Comparison of ENCODE assay signal across 9 cellular contexts in the genomic region with DNA sequence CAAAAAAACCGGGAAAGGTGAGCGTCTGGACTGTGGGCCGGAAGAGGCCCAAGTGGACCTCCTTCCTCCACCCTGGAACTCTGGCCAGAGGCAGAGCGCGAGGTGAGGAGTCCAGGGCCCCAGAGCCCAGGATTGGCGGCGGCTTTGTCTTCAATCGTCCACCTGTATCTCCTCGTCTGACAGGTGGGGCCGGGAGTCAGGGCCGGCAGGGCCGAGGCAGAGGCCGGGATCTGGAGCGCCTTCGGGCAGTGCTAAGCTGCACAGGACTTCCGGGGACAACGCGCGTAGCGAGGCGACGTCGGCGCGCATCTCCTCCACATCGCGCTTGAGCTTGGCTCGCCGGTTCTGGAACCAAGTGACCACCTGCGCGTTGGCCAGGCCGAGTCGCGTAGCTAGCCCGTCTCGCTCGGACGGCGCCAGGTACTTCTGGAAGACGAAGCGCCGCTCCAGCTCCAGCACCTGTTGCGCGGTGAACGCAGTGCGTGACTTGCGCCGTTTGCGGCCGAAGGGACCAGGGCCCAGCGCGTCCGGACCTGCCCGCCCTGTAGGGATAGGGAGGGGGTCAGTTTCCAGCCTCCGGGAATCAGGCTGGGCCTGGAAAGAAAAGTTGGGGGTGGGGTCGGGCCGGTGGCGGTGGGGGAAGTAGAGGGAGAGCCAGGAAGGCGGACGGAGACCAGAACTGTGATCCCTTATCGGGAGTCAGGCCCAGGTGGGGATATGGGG. TPM values are rescaled to one million over a fixed set of nuclear protein-coding genes. Genes with fewer than 3 reads are reported as not detected.
DNase-seq lines count a peak whose midpoint lies in the region; ATAC-seq and TF ChIP-seq lines count a peak whose summit lies in the region.
"Had no signal": no experiment of that assay in that cellular context is flagged by ENCODE, and none has a peak within 500 bp of the region (broad histone marks: within the 10 kb centered on the region; RNA-seq: fewer than 3 reads in every experiment).

No MANE protein-coding gene starts in this region.

- peak overlapping the region; percentile 85 for H3K4me3 Mint-ChIP-seq in CD8-positive, alpha-beta T cell
- peak overlapping the region; percentile 69 for H3K4me3 Mint-ChIP-seq in dendritic cell treated with granulocyte-macrophage colony-stimulating factor and Interleukin-4, amounts not matched to agents 40 ng/mL and 50 ng/mL, for 4 days

- POLR2A ChIA-PET in CD8-positive, alpha-beta T cell (lab: Charles Lee) = interaction anchor here (0.6 to 1.4 kb wide), 3 partner anchors 13 to 16 kb away, joined by 3 read pairs; a partner anchor contains a TSS

- H3K79me2 ChIP-seq in Karpas-422 (ENCODE audit: low read length) = peaks cover 11% of the 10 kb centered on the region

- H3K9me3 Mint-ChIP-seq in CD8-positive, alpha-beta T cell = no peaks in the 10 kb centered on the region
- H3K9me3 Mint-ChIP-seq in dendritic cell treated with granulocyte-macrophage colony-stimulating factor and Interleukin-4, amounts not matched to agents 40 ng/mL and 50 ng/mL, for 4 days = no peaks in the 10 kb centered on the region

- CTCF ChIA-PET in CD8-positive, alpha-beta T cell (lab: Charles Lee) = interaction anchor here (1.4 kb wide), 1 partner anchor 43 kb away, joined by 4 read pairs; a partner anchor contains a TSS

- no peaks in the 10 kb centered on the region for H3K9me2 ChIP-seq in Karpas-422 (replicated peaks; ENCODE audit: insufficient read depth, low read length)

- H3K4me1 ChIP-seq in CD8-positive, alpha-beta T cell (ENCODE audit: insufficient read depth, low read length) = peaks cover 37% of the 10 kb centered on the region
- H3K4me1 ChIP-seq in HUES6 (ENCODE audit: control insufficient read depth, insufficient read depth, low read length) (peaks cover 40% of the 10 kb centered on the region), Karpas-422 (ENCODE audit: low read length) (peaks cover 19% of the 10 kb centered on the region)

- ATAC-seq in CD8-positive, alpha-beta T cell = no peak
- no peak for ATAC-seq in HG02885 (IDR thresholded peaks at IDR 0.05; ENCODE audit: poor library complexity, unreplicated experiment)

- H3K36me3 Mint-ChIP-seq in CD8-positive, alpha-beta T cell = peaks cover 15% of the 10 kb centered on the region
- peaks cover 19% of the 10 kb centered on the region for H3K36me3 Mint-ChIP-seq in dendritic cell treated with granulocyte-macrophage colony-stimulating factor and Interleukin-4, amounts not matched to agents 40 ng/mL and 50 ng/mL, for 4 days (ENCODE audit: low read depth)

- peak overlapping the region; percentile 59 for H3K4me3 ChIP-seq in CD8-positive, alpha-beta T cell (ENCODE audit: low read depth, low read length)
- H3K4me3 ChIP-seq in HUES6 (ENCODE audit: low read depth, low read length) = peak overlapping the region; percentile 59
- no peak overlapping the region for H3K4me3 ChIP-seq in Karpas-422 (ENCODE audit: low read length)

- peaks cover 29% of the 10 kb centered on the region for H3K4me1 Mint-ChIP-seq in CD8-positive, alpha-beta T cell (ENCODE audit: low read depth)
- peaks cover 46% of the 10 kb centered on the region for H3K4me1 Mint-ChIP-seq in dendritic cell treated with granulocyte-macrophage colony-stimulating factor and Interleukin-4, amounts not matched to agents 40 ng/mL and 50 ng/mL, for 4 days (ENCODE audit: low read depth)

- in situ Hi-C loops in GM13977 (cut with MboI; ENCODE audit: low pct_unique_long_range_greater_than_20kb, low sequenced_read_pairs, unreplicated experiment) = loop anchor here (25.0 kb wide), 1 partner anchor 89 kb away; no protein-coding TSS in a partner anchor

- H3K27ac ChIP-seq in CD8-positive, alpha-beta T cell (ENCODE audit: low read depth, low read length) = no peak overlapping the region
- H3K27ac ChIP-seq in HUES6 (ENCODE audit: low read depth, low read length) (no peak overlapping the region), Karpas-422 (ENCODE audit: low read length) (no peak overlapping the region)
- H3K27ac ChIP-seq: epithelial cell of prostate had no signal

- peak overlapping the region; percentile 55 for H3K9ac ChIP-seq in HUES6 (ENCODE audit: low read length)
- no peak overlapping the region for H3K9ac ChIP-seq in Karpas-422 (ENCODE audit: low read length)

- no peaks in the 10 kb centered on the region for H3K9me3 ChIP-seq in CD8-positive, alpha-beta T cell (ENCODE audit: low read length)
- H3K9me3 ChIP-seq in HUES6 (ENCODE audit: control insufficient read depth, insufficient read depth, low read depth, low read length) (no peaks in the 10 kb centered on the region), Karpas-422 (ENCODE audit: low read length) (no peaks in the 10 kb centered on the region)

- no peak overlapping the region for H2AFZ ChIP-seq in Karpas-422 (ENCODE audit: low read length)

- peaks cover 36% of the 10 kb centered on the region for H3K27me3 ChIP-seq in CD8-positive, alpha-beta T cell (ENCODE audit: insufficient read depth, low read length)
- peaks cover 80% of the 10 kb centered on the region for H3K27me3 ChIP-seq in HUES6 (ENCODE audit: control insufficient read depth, insufficient read depth, low read length)
- H3K27me3 ChIP-seq in Karpas-422 (ENCODE audit: low read length) = no peaks in the 10 kb centered on the region

- no peak for TF ChIP-seq CTCF in CD8-positive, alpha-beta T cell (IDR thresholded peaks at IDR 0.05)
- TF ChIP-seq CTCF in GM13977 (IDR thresholded peaks at IDR 0.05; ENCODE audit: extremely low read depth, insufficient read depth, missing control alignments) = no peak

- no peak overlapping the region for H3K27ac Mint-ChIP-seq in CD8-positive, alpha-beta T cell
- peak overlapping the region; percentile 45 for H3K27ac Mint-ChIP-seq in dendritic cell treated with granulocyte-macrophage colony-stimulating factor and Interleukin-4, amounts not matched to agents 40 ng/mL and 50 ng/mL, for 4 days

- peaks cover 42% of the 10 kb centered on the region for H3K27me3 Mint-ChIP-seq in CD8-positive, alpha-beta T cell (ENCODE audit: low read depth)
- H3K27me3 Mint-ChIP-seq in dendritic cell treated with granulocyte-macrophage colony-stimulating factor and Interleukin-4, amounts not matched to agents 40 ng/mL and 50 ng/mL, for 4 days = peaks cover 67% of the 10 kb centered on the region

- DNase-seq in CD8-positive, alpha-beta T cell = peak in 1 of 7 experiments; percentile 26
- DNase-seq in mucosa of gallbladder (ENCODE audit: low spot score) = peak; percentile 30
- DNase-seq in GM13977 (ENCODE audit: low spot score) = no peak
- no peak for DNase-seq in 8988T
- DNase-seq in Karpas-422 = no peak

- peaks cover 3% of the 10 kb centered on the region for H3K36me3 ChIP-seq in CD8-positive, alpha-beta T cell (ENCODE audit: insufficient read depth, low read length)
- H3K36me3 ChIP-seq in HUES6 (ENCODE audit: control insufficient read depth, insufficient read depth, low read length) (peaks cover 16% of the 10 kb centered on the region), Karpas-422 (ENCODE audit: insufficient read depth, low read length) (peaks cover 11% of the 10 kb centered on the region; the same call in 1 of the 2 replicates)

- no peaks in the 10 kb centered on the region for H4K20me1 ChIP-seq in Karpas-422 (ENCODE audit: insufficient read depth, low read depth, low read length)

- intact Hi-C loops in CD8-positive, alpha-beta T cell (cut with DNase I, micrococcal nuclease) = no loop called here
- intact Hi-C loops in dendritic cell treated with granulocyte-macrophage colony-stimulating factor and Interleukin-4, amounts not matched to agents 40 ng/mL and 50 ng/mL, for 4 days (cut with micrococcal nuclease) = loop anchor here (5.0 kb wide), 1 partner anchor 34 kb away; no protein-coding TSS in a partner anchor

- no peak overlapping the region for H3K4me2 ChIP-seq in Karpas-422 (ENCODE audit: low read depth, low read length, poor library complexity, severe bottlenecking)

RNA-seq across cellular contexts. Expression of a gene that starts 1.5 kb away (rescaled TPM):
- total RNA-seq in CD8-positive, alpha-beta T cell = not detected
- total RNA-seq in mucosa of gallbladder = 3.3 TPM
- 7.2 and 15.8 TPM in 2 replicates for total RNA-seq in Karpas-422 (2014; rRNA removed; shearing (Covaris generic); ENCODE audit: low replicate concordance)

RNA-seq across cellular contexts. Expression of a gene that starts 9.6 kb away (rescaled TPM):
- 10 to 100 TPM; 18.6 to 22.9 TPM for total RNA-seq in CD8-positive, alpha-beta T cell
- 35.3 TPM for total RNA-seq in mucosa of gallbladder
- 44.8 and 58.3 TPM in 2 replicates for total RNA-seq in Karpas-422 (2014; rRNA removed; shearing (Covaris generic); ENCODE audit: low replicate concordance)

RNA-seq across cellular contexts. Expression of a gene that starts 15.1 kb away (rescaled TPM):
- 10 to 100 TPM; 25.9 to 30.8 TPM for total RNA-seq in CD8-positive, alpha-beta T cell
- total RNA-seq in mucosa of gallbladder = 41.0 TPM
- 47.5 and 54.9 TPM in 2 replicates for total RNA-seq in Karpas-422 (2014; rRNA removed; shearing (Covaris generic); ENCODE audit: low replicate concordance)

RNA-seq across cellular contexts. Expression of a gene that starts 15.1 kb away (rescaled TPM):
- 10 to 100 TPM; 12.6 to 13.6 TPM for total RNA-seq in CD8-positive, alpha-beta T cell
- 26.5 TPM for total RNA-seq in mucosa of gallbladder
- 47.7 and 50.5 TPM in 2 replicates for total RNA-seq in Karpas-422 (2014; rRNA removed; shearing (Covaris generic); ENCODE audit: low replicate concordance)

RNA-seq across cellular contexts. Expression of a gene that starts 16.3 kb away (rescaled TPM):
- total RNA-seq in CD8-positive, alpha-beta T cell = not detected
- total RNA-seq in mucosa of gallbladder = 0.12 TPM
- 0.25 and 2.5 TPM in 2 replicates for total RNA-seq in Karpas-422 (2014; rRNA removed; shearing (Covaris generic); ENCODE audit: low replicate concordance)
